8 cellular contexts compared by ENCODE assay signal in genomic region chr2:38959938-38960608, GRCh38.
DNase-seq lines count a peak whose midpoint lies in the region; ATAC-seq, FAIRE-seq and TF ChIP-seq lines count a peak whose summit lies in the region.

No MANE protein-coding gene starts in this region.

- in situ Hi-C loops in K562 (cut with MboI): no loop called here

- H3K27me3 ChIP-seq in K562 (ENCODE audit: control insufficient read depth in 2 of 2, insufficient read depth in 2 of 2, low read length in 2 of 2) (peaks cover 11 to 28% of the 10 kb centered on the region in 2 experiments), skeletal muscle tissue (ENCODE audit: control insufficient read depth in 3 of 3, insufficient read depth in 3 of 3, low read length in 3 of 3) (peaks cover 0 to 2% (median 0%) of the 10 kb centered on the region in 3 donors)

- TF ChIP-seq CTCF in AG04449 (IDR thresholded peaks at IDR 0.05; ENCODE audit: insufficient read depth, low read length, missing control alignments) (peak; percentile 28), K562 (IDR thresholded peaks at IDR 0.05 in 2 of 3, conservative IDR thresholded peaks at IDR 0.05 in 1 of 3; ENCODE audit: insufficient read depth in 2 of 3, low read depth in 1 of 3, low read length in 3 of 3) (no peak)

- intact Hi-C loops in K562 (cut with micrococcal nuclease): no loop called here

- WGBS in K562 (ENCODE audit: insufficient coverage, low coverage, missing lambda C conversion rate): 83% methylated on average over 40 of the region's 97 CpGs

- peak overlapping the region; percentile 53 for H3K4me3 ChIP-seq in AG04449 (ENCODE audit: low read depth, low read length)
- no peak overlapping the region for H3K4me3 ChIP-seq in K562
- H3K4me3 ChIP-seq in skeletal muscle tissue (ENCODE audit: low read length in 3 of 3): peak overlapping the region; percentile 62 to 67 (median 66)

- POLR2A ChIA-PET in AG04449 (lab: Yijun Ruan, JAX): interaction anchor here (1.2 kb wide), 1 partner anchor 78 kb away, joined by 3 read pairs; no protein-coding TSS in a partner anchor
- POLR2A ChIA-PET in K562 (lab: Yijun Ruan, JAX): interaction anchor here (0.7 to 1.4 kb wide), 2 partner anchors 14 to 285 kb away, joined by 3 to 5 read pairs; no protein-coding TSS in a partner anchor

- H3K9me1 ChIP-seq in K562 (ENCODE audit: control insufficient read depth, insufficient read depth, low read length): no peaks in the 10 kb centered on the region

- H3K9me3 ChIP-seq in K562 (replicated peaks; ENCODE audit: control insufficient read depth, insufficient read depth, low read depth, low read length) (no peaks in the 10 kb centered on the region), skeletal muscle tissue (ENCODE audit: control insufficient read depth in 3 of 3, low read length in 3 of 3) (peaks cover 0 to 3% (median 0%) of the 10 kb centered on the region in 3 donors)

- H3K9ac ChIP-seq in K562 (ENCODE audit: insufficient read depth in 1 of 2, low read depth in 2 of 2, low read length in 2 of 2) (no peak overlapping the region), skeletal muscle tissue (ENCODE audit: low read depth in 1 of 3, low read length in 3 of 3) (peak overlapping the region in 1 of 3 donors; percentile 66)

- FAIRE-seq in K562 (lab: Jason Lieb, UNC): no peak

- CTCF ChIA-PET in AG04449 (lab: Yijun Ruan, JAX): interaction anchor here (0.9 to 4.0 kb wide), 5 partner anchors 8 to 269 kb away, joined by 4 to 18 read pairs (median 4); no protein-coding TSS in a partner anchor
- CTCF ChIA-PET in K562 (lab: Yijun Ruan, JAX; ENCODE audit: low intra/inter-chr PET ratio): no interaction called here

- ATAC-seq in GM19452 (IDR thresholded peaks at IDR 0.05; ENCODE audit: unreplicated experiment) (peak; percentile 80), K562 (no peak), HG03025 (IDR thresholded peaks at IDR 0.05; ENCODE audit: low FRiP score, unreplicated experiment) (no peak)

- no peak for TF ChIP-seq RAD21 in K562 (CRISPR knock-in tag; conservative IDR thresholded peaks at IDR 0.05 in 1 of 2, IDR thresholded peaks at IDR 0.05 in 1 of 2)

- H3K36me3 ChIP-seq in K562 (ENCODE audit: control insufficient read depth, insufficient read depth, low read length) (no peaks in the 10 kb centered on the region), skeletal muscle tissue (ENCODE audit: control insufficient read depth in 3 of 3, insufficient read depth in 3 of 3, low read length in 3 of 3) (no peaks in the 10 kb centered on the region)

- TF ChIP-seq EP300 in K562 (IDR thresholded peaks at IDR 0.05; ENCODE audit: low read length): no peak

- H3K27ac ChIP-seq in K562 (ENCODE audit: extremely low read depth, low read depth, low read length) (no peak overlapping the region), skeletal muscle tissue (ENCODE audit: low read depth, low read length) (no peak overlapping the region)

- H3K79me2 ChIP-seq in K562 (ENCODE audit: control insufficient read depth, insufficient read depth, low read length): no peaks in the 10 kb centered on the region

- peak; percentile 23 for DNase-seq in AG04449 (ENCODE audit: low read depth, low spot score)
- peak; percentile 22 to 83 (median 51) for DNase-seq in T-helper 1 cell
- DNase-seq in K562 (ENCODE audit: extremely low read depth in 1 of 4, low spot score in 3 of 4): no peak
- peak; percentile 61 for DNase-seq in iPS DF 19.7 (ENCODE audit: low read depth, low spot score)
- DNase-seq in NCI-H446 (lab: John Stamatoyannopoulos, UW): no peak

- no peak for TF ChIP-seq POLR2A in K562 (conservative IDR thresholded peaks at IDR 0.05)

- H3K4me1 ChIP-seq in K562 (replicated peaks in 1 of 2; ENCODE audit: control insufficient read depth in 2 of 2, insufficient read depth in 2 of 2, low read length in 2 of 2): peaks cover 0 to 8% of the 10 kb centered on the region in 2 experiments; a peak in 2 of 5 replicates
- peaks cover 13 to 18% (median 17%) of the 10 kb centered on the region in 3 donors for H3K4me1 ChIP-seq in skeletal muscle tissue (ENCODE audit: control insufficient read depth in 3 of 3, insufficient read depth in 3 of 3, low read length in 3 of 3)

- no peak overlapping the region for H3K4me2 ChIP-seq in K562 (ENCODE audit: insufficient read depth, low read length)

- H2AFZ ChIP-seq in K562 (ENCODE audit: low read depth, low read length): no peak overlapping the region

- H4K20me1 ChIP-seq in K562 (replicated peaks; ENCODE audit: control insufficient read depth, insufficient read depth, low read length): no peaks in the 10 kb centered on the region

- no TSS peak for BruUV-seq in K562 (replicated peaks; lab: Mats Ljungman, UMichigan)

TF ChIP-seq in K562, 482 proteins besides CTCF, POLR2A, EP300 and RAD21:
- no peak for TF ChIP-seq MLX (CRISPR knock-in tag; conservative IDR thresholded peaks at IDR 0.05)
- TF ChIP-seq, protein P1, sequence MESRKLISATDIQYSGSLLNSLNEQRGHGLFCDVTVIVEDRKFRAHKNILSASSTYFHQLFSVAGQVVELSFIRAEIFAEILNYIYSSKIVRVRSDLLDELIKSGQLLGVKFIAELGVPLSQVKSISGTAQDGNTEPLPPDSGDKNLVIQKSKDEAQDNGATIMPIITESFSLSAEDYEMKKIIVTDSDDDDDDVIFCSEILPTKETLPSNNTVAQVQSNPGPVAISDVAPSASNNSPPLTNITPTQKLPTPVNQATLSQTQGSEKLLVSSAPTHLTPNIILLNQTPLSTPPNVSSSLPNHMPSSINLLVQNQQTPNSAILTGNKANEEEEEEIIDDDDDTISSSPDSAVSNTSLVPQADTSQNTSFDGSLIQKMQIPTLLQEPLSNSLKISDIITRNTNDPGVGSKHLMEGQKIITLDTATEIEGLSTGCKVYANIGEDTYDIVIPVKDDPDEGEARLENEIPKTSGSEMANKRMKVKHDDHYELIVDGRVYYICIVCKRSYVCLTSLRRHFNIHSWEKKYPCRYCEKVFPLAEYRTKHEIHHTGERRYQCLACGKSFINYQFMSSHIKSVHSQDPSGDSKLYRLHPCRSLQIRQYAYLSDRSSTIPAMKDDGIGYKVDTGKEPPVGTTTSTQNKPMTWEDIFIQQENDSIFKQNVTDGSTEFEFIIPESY (CRISPR knock-in tag; IDR thresholded peaks at IDR 0.05): peak; percentile 15; the same call in 1 of the 2 replicates

Comparison
In these comparisons a context has a peak if more than half of its experiments do, and no peak if none do; other contexts are left out.
1. DNase-seq: peak in AG04449 (single experiment), T-helper 1 cell (5 of 5) and iPS DF 19.7 (single experiment); none in K562 (0 of 4) and NCI-H446 (0 of 2).